Comparison of ENCODE assay signal across 22 cellular contexts in the genomic region with DNA sequence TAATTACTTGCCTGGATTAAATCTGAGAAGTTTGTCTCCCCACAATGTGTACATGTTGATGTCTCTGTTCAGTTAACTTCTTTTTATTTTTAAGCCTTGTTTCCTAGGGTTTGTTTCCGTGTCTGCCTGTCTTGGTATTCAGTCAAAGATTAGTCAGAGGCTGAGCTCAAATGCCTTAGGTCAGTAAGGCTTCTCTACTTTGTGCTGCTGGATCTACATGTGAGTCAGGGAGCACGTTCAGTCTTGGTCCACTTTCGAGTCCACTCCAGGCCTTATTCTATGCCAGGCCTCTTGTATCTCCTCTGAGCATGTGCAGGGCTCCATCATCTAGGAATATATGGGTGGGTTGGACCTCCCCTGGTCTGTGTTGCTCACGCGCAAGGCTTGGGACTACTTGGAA.
DNase-seq lines count a peak whose midpoint lies in the region; ATAC-seq and TF ChIP-seq lines count a peak whose summit lies in the region.
"Had no signal": no experiment of that assay in that cellular context is flagged by ENCODE, and none has a peak within 500 bp of the region (broad histone marks: within the 10 kb centered on the region; RNA-seq: fewer than 3 reads in every experiment).

No MANE protein-coding gene starts in this region.

- no peak overlapping the region for H3K4me3 ChIP-seq in epithelial cell of esophagus (ENCODE audit: low read length)
- no peak overlapping the region for H3K4me3 ChIP-seq in mucosa of descending colon
- no peak overlapping the region for H3K4me3 ChIP-seq in aorta (ENCODE audit: low read length in 2 of 2)
- H3K4me3 ChIP-seq: adrenal gland, BLaER1, dorsolateral prefrontal cortex, gastrocnemius medialis, lower lobe of right lung had no signal

- peak; percentile 62 for DNase-seq in EL
- peak; percentile 48 for DNase-seq in RPMI7951 (ENCODE audit: low read depth)
- peak; percentile 87 for DNase-seq in epithelial cell of esophagus (ENCODE audit: low read depth)
- DNase-seq in mucosa of descending colon, result no peak
- DNase-seq in NOMO-1 treated with DMSO at 0.1 percent for 48 hours (lab: John Stamatoyannopoulos, UW; ENCODE audit: unreplicated experiment), result no peak
- DNase-seq in activated CD8-positive, alpha-beta memory T cell treated with anti-CD3 and anti-CD28 coated beads for 24 hours, result no peak
- DNase-seq in aorta, result no peak
- DNase-seq: activated CD8-positive, alpha-beta T cell treated with anti-CD3 and anti-CD28 coated beads, Interleukin-2, amount 10 ng/mL, durations not matched to agents 7 days and 5 days; adrenal gland; DMS153; dorsolateral prefrontal cortex; gastrocnemius medialis; H7; lower lobe of right lung; NCI-H2081 treated with DMSO at 0.1 percent for 48 hours; NCI-H526 treated with DMSO at 0.1 percent for 48 hours; retina; substantia nigra had no signal

- ATAC-seq in mucosa of descending colon (peak; percentile 24), aorta (ENCODE audit: low FRiP score) (no peak), GM19463 (IDR thresholded peaks at IDR 0.05; ENCODE audit: unreplicated experiment) (no peak)
- ATAC-seq: activated CD8-positive, alpha-beta T cell treated with anti-CD3 and anti-CD28 coated beads, Interleukin-2, amount 10 ng/mL, durations not matched to agents 7 days and 5 days; activated T-helper 17 cell treated with anti-CD3 and anti-CD28 coated beads, Interleukin-2, amount 50 U/mL, for 72 hours; gastrocnemius medialis; lower lobe of right lung had no signal

- no peaks in the 10 kb centered on the region for H3K27me3 ChIP-seq in aorta (ENCODE audit: control insufficient read depth in 1 of 2, insufficient read depth in 2 of 2, low read length in 1 of 2)
- H3K27me3 ChIP-seq: adrenal gland, BLaER1, dorsolateral prefrontal cortex, gastrocnemius medialis had no signal

- no peaks in the 10 kb centered on the region for H3K9me3 ChIP-seq in mucosa of descending colon
- H3K9me3 ChIP-seq in aorta (ENCODE audit: control insufficient read depth, low read length), result no peaks in the 10 kb centered on the region
- H3K9me3 ChIP-seq: adrenal gland, gastrocnemius medialis, lower lobe of right lung had no signal

- WGBS in aorta, 2 donors, result 86 to 87% methylated on average over 5 of the region's 5 CpGs

- TF ChIP-seq CTCF in epithelial cell of esophagus (IDR thresholded peaks at IDR 0.05; ENCODE audit: insufficient read depth, low read depth, low read length, missing control alignments) (no peak), mucosa of descending colon (IDR thresholded peaks at IDR 0.05) (no peak)

- no peak overlapping the region for H3K27ac ChIP-seq in aorta (ENCODE audit: low read depth in 1 of 2, low read length in 2 of 2)
- H3K27ac ChIP-seq: adrenal gland, BLaER1, dorsolateral prefrontal cortex, gastrocnemius medialis, lower lobe of right lung, VCaP had no signal

- no peaks in the 10 kb centered on the region for H3K4me1 ChIP-seq in mucosa of descending colon (ENCODE audit: low read depth)
- H3K4me1 ChIP-seq in aorta (ENCODE audit: control insufficient read depth in 1 of 2, insufficient read depth in 2 of 2, low read length in 2 of 2), result no peaks in the 10 kb centered on the region
- H3K4me1 ChIP-seq: adrenal gland, BLaER1, gastrocnemius medialis, lower lobe of right lung had no signal

- intact Hi-C loops in mucosa of descending colon (cut with DNase I, micrococcal nuclease), result no loop called here
- intact Hi-C loops in aorta (cut with DNase I), result no loop called here

- H3K36me3 ChIP-seq in mucosa of descending colon (ENCODE audit: low read depth), result no peaks in the 10 kb centered on the region
- H3K36me3 ChIP-seq in aorta (ENCODE audit: control insufficient read depth in 1 of 2, insufficient read depth in 2 of 2, low read length in 1 of 2), result no peaks in the 10 kb centered on the region
- H3K36me3 ChIP-seq: adrenal gland, BLaER1, gastrocnemius medialis, lower lobe of right lung had no signal

Comparison
In these comparisons a context has a peak if more than half of its experiments do, and no peak if none do; other contexts are left out.
1. DNase-seq: peak in EL (single experiment), RPMI7951 (single experiment) and epithelial cell of esophagus (single experiment); none in mucosa of descending colon (0 of 3), NOMO-1 treated with DMSO at 0.1 percent for 48 hours (single experiment), activated CD8-positive, alpha-beta memory T cell treated with anti-CD3 and anti-CD28 coated beads for 24 hours (single experiment) and aorta (0 of 2).